In the genomic region with DNA sequence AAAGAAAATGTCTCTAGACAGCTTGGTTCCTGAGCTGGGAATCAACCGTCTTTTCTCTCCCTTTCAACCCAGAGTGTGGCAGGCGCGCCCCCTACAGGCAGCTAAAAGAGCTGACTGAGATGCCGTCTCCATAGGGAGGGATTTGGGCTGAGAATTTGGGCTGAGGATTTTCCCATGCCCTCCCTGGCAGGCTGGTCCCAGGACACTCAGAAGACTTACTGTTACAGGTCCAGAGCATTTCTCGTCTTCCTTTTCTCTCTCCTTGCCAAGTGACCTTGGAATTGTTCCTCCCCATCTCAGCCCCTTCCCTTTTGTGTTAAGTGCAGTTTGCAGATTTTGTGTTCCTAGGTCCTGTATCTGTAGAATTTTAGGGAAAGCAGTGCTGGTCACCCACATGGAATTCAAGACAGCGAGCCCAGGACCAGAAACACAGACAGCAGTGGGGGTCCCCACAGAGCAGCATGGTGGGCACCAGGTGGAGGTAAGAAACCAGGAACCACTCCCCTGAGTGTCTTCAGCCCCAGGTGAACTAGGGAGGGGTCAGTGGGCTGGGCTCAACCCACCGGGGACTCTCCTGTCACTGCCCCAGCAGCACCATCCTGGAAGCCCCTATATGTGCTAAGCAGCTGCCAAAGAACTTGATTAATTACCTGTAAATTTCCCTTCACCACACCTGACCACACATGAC, we compare ENCODE assay signal across 8 cellular contexts. TPM values are rescaled to one million over a fixed set of nuclear protein-coding genes. Genes with fewer than 3 reads are reported as not detected.
A peak's percentile ranks its signal among the peaks of the same experiment; 100 is the strongest.
DNase-seq lines count a peak whose midpoint lies in the region; ATAC-seq and TF ChIP-seq lines count a peak whose summit lies in the region.

No MANE protein-coding gene starts in this region.

- H3K9me3 ChIP-seq in endodermal cell (ENCODE audit: control insufficient read depth, low read length), result peaks cover 5% of the 10 kb centered on the region
- H3K9me3 ChIP-seq in naive thymus-derived CD4-positive, alpha-beta T cell (ENCODE audit: control insufficient read depth in 2 of 3, low read length in 3 of 3), result peaks cover 0 to 9% (median 0%) of the 10 kb centered on the region in 3 experiments

- H3K9ac ChIP-seq in endodermal cell (ENCODE audit: extremely low read depth, low read length, poor library complexity, severe bottlenecking), result no peak overlapping the region

- DNase-seq in NOMO-1 treated with DMSO at 0.1 percent for 48 hours (lab: John Stamatoyannopoulos, UW; ENCODE audit: unreplicated experiment) (peak; percentile 62), NOMO-1 treated with dmso at 0.1 percent for 144 hours (lab: John Stamatoyannopoulos, UW; ENCODE audit: unreplicated experiment) (no peak), NCI-H2196 treated with DMSO at 0.1 percent for 48 hours (lab: John Stamatoyannopoulos, UW; ENCODE audit: unreplicated experiment) (peak; percentile 6), endodermal cell (peak; percentile 93)
- peak; percentile 77 for DNase-seq in activated CD8-positive, alpha-beta T cell treated with anti-CD3 and anti-CD28 coated beads for 36 hours
- DNase-seq in naive thymus-derived CD4-positive, alpha-beta T cell, result peak; percentile 43 to 80 (median 72)
- DNase-seq in stimulated activated naive CD8-positive, alpha-beta T cell treated with anti-CD3 and anti-CD28 coated beads, Interleukin-15, Interleukin-2, amounts not matched to agents 100 U/mL and 50 U/mL, for 24 hours, result peak; percentile 82

- H3K4me3 ChIP-seq in endodermal cell (ENCODE audit: low read length), result no peak overlapping the region
- no peak overlapping the region for H3K4me3 ChIP-seq in naive thymus-derived CD4-positive, alpha-beta T cell (ENCODE audit: low read length)

- no peaks in the 10 kb centered on the region for H3K4me1 ChIP-seq in endodermal cell (ENCODE audit: control insufficient read depth, insufficient read depth, low read length)
- H3K4me1 ChIP-seq in naive thymus-derived CD4-positive, alpha-beta T cell (ENCODE audit: control insufficient read depth in 2 of 2, insufficient read depth in 2 of 2, low read length in 2 of 2), result no peaks in the 10 kb centered on the region

- POLR2A ChIA-PET in activated CD8-positive, alpha-beta T cell treated with anti-CD3 and anti-CD28 coated beads for 36 hours (lab: Charles Lee), result no interaction called here
- POLR2A ChIA-PET in naive thymus-derived CD4-positive, alpha-beta T cell (lab: Charles Lee), result interaction anchor here (2.4 kb wide), 1 partner anchor 67 kb away, joined by 17 read pairs; no protein-coding TSS in a partner anchor

- H3K27ac Mint-ChIP-seq in activated CD8-positive, alpha-beta T cell treated with anti-CD3 and anti-CD28 coated beads for 36 hours, result no peak overlapping the region
- no peak overlapping the region for H3K27ac Mint-ChIP-seq in endodermal cell
- H3K27ac Mint-ChIP-seq in naive thymus-derived CD4-positive, alpha-beta T cell, result peak overlapping the region in 3 of 9 donors; percentile 36 to 42 (median 40)

- WGBS in endodermal cell (ENCODE audit: insufficient coverage in 1 of 2, insufficient read length in 1 of 2), 2 experiments, result 30 to 83% methylated on average over 1 to 7 of the region's 7 CpGs

- CTCF ChIA-PET in activated CD8-positive, alpha-beta T cell treated with anti-CD3 and anti-CD28 coated beads for 36 hours (lab: Charles Lee), result interaction anchor here (0.6 to 2.7 kb wide), 41 partner anchors 8 to 168 kb away, joined by 3 to 29 read pairs (median 5); no protein-coding TSS in a partner anchor
- CTCF ChIA-PET in naive thymus-derived CD4-positive, alpha-beta T cell (lab: Charles Lee), result interaction anchor here (0.7 to 9.4 kb wide), 19 partner anchors 8 to 168 kb away, joined by 3 to 322 read pairs (median 4); no protein-coding TSS in a partner anchor

- H3K27ac ChIP-seq in endodermal cell (ENCODE audit: low read depth, low read length), result no peak overlapping the region
- no peak overlapping the region for H3K27ac ChIP-seq in naive thymus-derived CD4-positive, alpha-beta T cell (ENCODE audit: low read depth, low read length)

- intact Hi-C loops in activated CD8-positive, alpha-beta T cell treated with anti-CD3 and anti-CD28 coated beads for 36 hours (cut with micrococcal nuclease), result no loop called here
- intact Hi-C loops in naive thymus-derived CD4-positive, alpha-beta T cell (cut with micrococcal nuclease), result loop anchor here (1.0 to 5.0 kb wide), 9 partner anchors 22 to 124 kb away; no protein-coding TSS in a partner anchor

- H3K27me3 ChIP-seq in endodermal cell (ENCODE audit: control insufficient read depth, insufficient read depth, low read length, poor library complexity, severe bottlenecking), result peaks cover 16% of the 10 kb centered on the region
- no peaks in the 10 kb centered on the region for H3K27me3 ChIP-seq in naive thymus-derived CD4-positive, alpha-beta T cell (ENCODE audit: control insufficient read depth in 2 of 2, insufficient read depth in 2 of 2, low read length in 2 of 2)

- ATAC-seq in activated CD8-positive, alpha-beta T cell treated with anti-CD3 and anti-CD28 coated beads for 36 hours, result no peak
- ATAC-seq in naive thymus-derived CD4-positive, alpha-beta T cell, result peak; percentile 67
- ATAC-seq in stimulated activated naive CD8-positive, alpha-beta T cell treated with anti-CD3 and anti-CD28 coated beads, Interleukin-15, Interleukin-2, amounts not matched to agents 100 U/mL and 50 U/mL, for 24 hours, result no peak
- no peak for ATAC-seq in GM21360 (IDR thresholded peaks at IDR 0.05; ENCODE audit: unreplicated experiment)

- no peaks in the 10 kb centered on the region for H3K36me3 ChIP-seq in endodermal cell (ENCODE audit: control insufficient read depth, insufficient read depth, low read length)
- H3K36me3 ChIP-seq in naive thymus-derived CD4-positive, alpha-beta T cell (ENCODE audit: control insufficient read depth in 2 of 3, insufficient read depth in 3 of 3, low read length in 3 of 3), result no peaks in the 10 kb centered on the region

- H3K27me3 Mint-ChIP-seq in activated CD8-positive, alpha-beta T cell treated with anti-CD3 and anti-CD28 coated beads for 36 hours, result no peaks in the 10 kb centered on the region
- peaks cover 26% of the 10 kb centered on the region for H3K27me3 Mint-ChIP-seq in endodermal cell (ENCODE audit: insufficient read depth)
- peaks cover 0 to 48% (median 0%) of the 10 kb centered on the region in 5 donors for H3K27me3 Mint-ChIP-seq in naive thymus-derived CD4-positive, alpha-beta T cell

- no peak overlapping the region for H3K4me3 Mint-ChIP-seq in activated CD8-positive, alpha-beta T cell treated with anti-CD3 and anti-CD28 coated beads for 36 hours
- H3K4me3 Mint-ChIP-seq in endodermal cell, result no peak overlapping the region
- H3K4me3 Mint-ChIP-seq in naive thymus-derived CD4-positive, alpha-beta T cell, result no peak overlapping the region

- peak; percentile 82 for TF ChIP-seq CTCF in activated CD8-positive, alpha-beta T cell treated with anti-CD3 and anti-CD28 coated beads for 36 hours (IDR thresholded peaks at IDR 0.05)
- TF ChIP-seq CTCF in endodermal cell (conservative IDR thresholded peaks at IDR 0.05), result peak; percentile 93

- peaks cover 7% of the 10 kb centered on the region for H3K9me3 Mint-ChIP-seq in activated CD8-positive, alpha-beta T cell treated with anti-CD3 and anti-CD28 coated beads for 36 hours
- H3K9me3 Mint-ChIP-seq in endodermal cell, result no peaks in the 10 kb centered on the region
- peaks cover 0 to 23% (median 8%) of the 10 kb centered on the region in 11 donors for H3K9me3 Mint-ChIP-seq in naive thymus-derived CD4-positive, alpha-beta T cell

- H3K4me1 Mint-ChIP-seq in activated CD8-positive, alpha-beta T cell treated with anti-CD3 and anti-CD28 coated beads for 36 hours (ENCODE audit: low read depth), result peaks cover 2% of the 10 kb centered on the region
- H3K4me1 Mint-ChIP-seq in endodermal cell, result peaks cover 3% of the 10 kb centered on the region
- peaks cover 0 to 4% (median 3%) of the 10 kb centered on the region in 7 donors for H3K4me1 Mint-ChIP-seq in naive thymus-derived CD4-positive, alpha-beta T cell

- H3K36me3 Mint-ChIP-seq in activated CD8-positive, alpha-beta T cell treated with anti-CD3 and anti-CD28 coated beads for 36 hours (ENCODE audit: low read depth), result peaks cover 2% of the 10 kb centered on the region
- no peaks in the 10 kb centered on the region for H3K36me3 Mint-ChIP-seq in endodermal cell (ENCODE audit: low read depth)
- H3K36me3 Mint-ChIP-seq in naive thymus-derived CD4-positive, alpha-beta T cell, result peaks cover 0 to 8% (median 0%) of the 10 kb centered on the region in 5 donors

RNA-seq across cellular contexts. Expression of gene IGLL5, which starts 9.9 kb away (rescaled TPM):
- not detected for total RNA-seq in activated CD8-positive, alpha-beta T cell treated with anti-CD3 and anti-CD28 coated beads for 36 hours
- not detected for total RNA-seq in endodermal cell
- not detected for polyA plus RNA-seq in endodermal cell (2013, experiment 1 of 2)
- polyA plus RNA-seq in endodermal cell (2013, experiment 2 of 2), result not detected
- 10 to 100 TPM in 2 of 5 experiments, not detected in 3; 12.3 to 16.0 TPM for total RNA-seq in naive thymus-derived CD4-positive, alpha-beta T cell
- polyA plus RNA-seq in naive thymus-derived CD4-positive, alpha-beta T cell, result under 1 TPM in 1 of 2 donors, not detected in 1; 0.53 TPM
